ENCODE assay signal across 29 cellular contexts in the genomic region with DNA sequence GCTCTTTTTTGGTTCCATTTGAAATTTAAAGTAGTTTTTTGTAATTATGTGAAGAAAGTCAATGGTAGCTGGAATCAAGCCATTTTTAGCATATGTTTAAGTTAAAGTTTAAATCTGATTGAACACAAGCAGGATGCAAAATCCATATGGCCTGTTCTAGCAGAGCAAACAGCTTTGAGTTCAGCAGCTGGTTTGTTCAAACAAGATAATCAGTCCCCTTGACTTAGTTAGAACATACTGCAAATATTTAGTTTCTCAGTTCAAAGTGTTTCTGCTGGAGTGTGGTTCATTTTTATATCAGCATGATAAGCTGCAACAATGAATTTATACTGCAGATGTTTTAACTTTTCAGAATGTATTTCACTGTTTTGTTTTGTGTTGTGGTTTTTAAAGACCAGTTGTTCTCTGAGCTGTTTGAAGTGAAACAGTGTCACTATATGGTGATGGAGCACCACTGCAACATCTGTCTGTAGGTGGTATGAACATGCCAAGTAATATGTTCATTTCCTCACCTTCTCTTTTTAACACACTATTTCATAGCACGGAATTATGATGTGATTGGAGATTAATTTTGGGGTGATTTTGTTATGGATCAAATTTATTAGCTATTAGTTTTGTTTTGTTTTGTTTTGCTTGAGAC.
DNase-seq lines count a peak whose midpoint lies in the region; ATAC-seq, FAIRE-seq and TF ChIP-seq lines count a peak whose summit lies in the region.
"Had no signal": no experiment of that assay in that cellular context is flagged by ENCODE, and none has a peak within 500 bp of the region (broad histone marks: within the 10 kb centered on the region; RNA-seq: fewer than 3 reads in every experiment).

No MANE protein-coding gene starts in this region.

- TF ChIP-seq CTCF in Loucy (conservative IDR thresholded peaks at IDR 0.05; ENCODE audit: low read length), result peak; percentile 49
- TF ChIP-seq CTCF in SK-N-SH (IDR thresholded peaks at IDR 0.05), result no peak
- TF ChIP-seq CTCF in HepG2 (CRISPR knock-in tag; IDR thresholded peaks at IDR 0.05), result peak; percentile 22; the same call in 1 of the 2 replicates
- TF ChIP-seq CTCF in hepatocyte (IDR thresholded peaks at IDR 0.05; ENCODE audit: poor library complexity), result no peak
- no peak for TF ChIP-seq CTCF in GM23338 (conservative IDR thresholded peaks at IDR 0.05; ENCODE audit: low read depth in 2 of 2)
- TF ChIP-seq CTCF in mesothelial cell of epicardium (IDR thresholded peaks at IDR 0.05; ENCODE audit: unreplicated experiment), result no peak

- no peaks in the 10 kb centered on the region for H3K36me3 Mint-ChIP-seq in GM23338 (ENCODE audit: low read depth)
- H3K36me3 Mint-ChIP-seq in mesothelial cell of epicardium, result no peaks in the 10 kb centered on the region
- H3K36me3 Mint-ChIP-seq: activated CD8-positive, alpha-beta memory T cell treated with anti-CD3 and anti-CD28 coated beads, Interleukin-2, amount 10 ng/mL, durations not matched to agents 7 days and 5 days; brain; natural killer cell had no signal

- H3K27me3 ChIP-seq in Loucy (ENCODE audit: insufficient read depth, low read length, poor library complexity, severe bottlenecking), result no peaks in the 10 kb centered on the region
- H3K27me3 ChIP-seq in SK-N-SH (ENCODE audit: insufficient read depth), result no peaks in the 10 kb centered on the region; the same call in 1 of the 2 replicates
- no peaks in the 10 kb centered on the region; a peak in 2 of 5 replicates for H3K27me3 ChIP-seq in HepG2 (ENCODE audit: control insufficient read depth in 1 of 2, insufficient read depth in 2 of 2, low read length in 2 of 2)
- no peaks in the 10 kb centered on the region for H3K27me3 ChIP-seq in hepatocyte
- H3K27me3 ChIP-seq in GM23338 (ENCODE audit: insufficient read depth), result no peaks in the 10 kb centered on the region
- H3K27me3 ChIP-seq: adrenal gland, dorsolateral prefrontal cortex had no signal

- POLR2A ChIA-PET in SK-N-SH (lab: Yijun Ruan, JAX) (no interaction called here), HepG2 (lab: Yijun Ruan, JAX) (no interaction called here)

- no peaks in the 10 kb centered on the region for H4K20me1 ChIP-seq in Loucy (ENCODE audit: insufficient read depth, low read length, poor library complexity, severe bottlenecking)
- no peaks in the 10 kb centered on the region for H4K20me1 ChIP-seq in SK-N-SH (ENCODE audit: insufficient read depth)
- H4K20me1 ChIP-seq in HepG2 (ENCODE audit: insufficient read depth, low read length), result no peaks in the 10 kb centered on the region
- H4K20me1 ChIP-seq in hepatocyte (ENCODE audit: insufficient read depth, poor library complexity, severe bottlenecking), result no peaks in the 10 kb centered on the region
- no peaks in the 10 kb centered on the region for H4K20me1 ChIP-seq in GM23338 (replicated peaks; ENCODE audit: insufficient read depth)

- no peak overlapping the region for H3K9ac ChIP-seq in Loucy (ENCODE audit: low read depth, low read length, poor library complexity, severe bottlenecking)
- no peak overlapping the region for H3K9ac ChIP-seq in SK-N-SH
- H3K9ac ChIP-seq in HepG2 (ENCODE audit: insufficient read depth, low read depth, low read length), result no peak overlapping the region

- no peak overlapping the region for H2AFZ ChIP-seq in Loucy (ENCODE audit: low read length)
- no peak overlapping the region for H2AFZ ChIP-seq in SK-N-SH (ENCODE audit: low read depth)
- H2AFZ ChIP-seq in HepG2 (ENCODE audit: low read length), result no peak overlapping the region
- no peak overlapping the region for H2AFZ ChIP-seq in hepatocyte
- no peak overlapping the region for H2AFZ ChIP-seq in GM23338

- WGBS in SK-N-SH (ENCODE audit: low lambda C conversion rate), result 26% methylated on average over 1 of the region's 1 CpG
- whole genome bisulfite sequencing in HepG2 (ENCODE audit: low lambda C conversion rate), result 0% methylated on average over 1 of the region's 1 CpG
- 46% methylated on average over 1 of the region's 1 CpG for WGBS in hepatocyte (ENCODE audit: low lambda C conversion rate, missing lambda C conversion rate)

- no peak overlapping the region for H3K4me2 ChIP-seq in Loucy (ENCODE audit: low read depth, low read length, poor library complexity, severe bottlenecking)
- H3K4me2 ChIP-seq in SK-N-SH, result no peak overlapping the region
- H3K4me2 ChIP-seq in HepG2 (ENCODE audit: low read depth, low read length), result 0 out of 2 replicates have a peak overlapping the region, but pooled peaks have one; percentile 24
- no peak overlapping the region for H3K4me2 ChIP-seq in hepatocyte
- no peak overlapping the region for H3K4me2 ChIP-seq in GM23338

- CTCF ChIA-PET in SK-N-SH (lab: Yijun Ruan, JAX) (interaction anchor here (1.0 to 1.7 kb wide), 6 partner anchors 9 to 239 kb away, joined by 4 to 5 read pairs (median 4); a partner anchor contains a TSS), HepG2 (lab: Yijun Ruan, JAX; ENCODE audit: low intra/inter-chr PET ratio, low total read pairs) (no interaction called here)

- H3K9me3 Mint-ChIP-seq in GM23338, result no peaks in the 10 kb centered on the region
- H3K9me3 Mint-ChIP-seq in mesothelial cell of epicardium, result no peaks in the 10 kb centered on the region
- H3K9me3 Mint-ChIP-seq: activated T-cell treated with anti-CD3 and anti-CD28 coated beads, Interleukin-2, amount 50 U/mL, for 72 hours; HFFc6 had no signal

- H3K36me3 ChIP-seq in Loucy (ENCODE audit: insufficient read depth, low read length), result no peaks in the 10 kb centered on the region
- H3K36me3 ChIP-seq in SK-N-SH (replicated peaks in 1 of 2; ENCODE audit: control insufficient read depth in 1 of 2, insufficient read depth in 2 of 2, low read length in 1 of 2), result no peaks in the 10 kb centered on the region
- no peaks in the 10 kb centered on the region for H3K36me3 ChIP-seq in HepG2 (replicated peaks in 1 of 2; ENCODE audit: control insufficient read depth in 1 of 2, insufficient read depth in 2 of 2, low read length in 2 of 2)
- no peaks in the 10 kb centered on the region for H3K36me3 ChIP-seq in hepatocyte (replicated peaks; ENCODE audit: insufficient read depth, low read depth)
- H3K36me3 ChIP-seq in GM23338 (ENCODE audit: insufficient read depth), result no peaks in the 10 kb centered on the region

- H3K9me2 ChIP-seq in Loucy (replicated peaks; ENCODE audit: low read depth, low read length) (no peaks in the 10 kb centered on the region), SK-N-SH (no peaks in the 10 kb centered on the region), hepatocyte (replicated peaks; ENCODE audit: insufficient read depth) (no peaks in the 10 kb centered on the region), GM23338 (ENCODE audit: insufficient read depth) (no peaks in the 10 kb centered on the region)

- intact Hi-C loops in HepG2 (cut with micrococcal nuclease; ENCODE audit: unreplicated experiment), result loop anchor here (1.0 kb wide), 1 partner anchor 69 kb away; no protein-coding TSS in a partner anchor

- peak; percentile 98 for ATAC-seq in HepG2
- ATAC-seq in GM23338, result no peak
- ATAC-seq: activated CD8-positive, alpha-beta memory T cell treated with anti-CD3 and anti-CD28 coated beads, Interleukin-2, amount 10 ng/mL, durations not matched to agents 7 days and 5 days; activated T-cell treated with anti-CD3 and anti-CD28 coated beads, Interleukin-2, amount 50 U/mL, for 72 hours; natural killer cell; PC-3 had no signal

- H3K79me2 ChIP-seq in Loucy (ENCODE audit: insufficient read depth, low read length) (no peaks in the 10 kb centered on the region), SK-N-SH (ENCODE audit: insufficient read depth) (no peaks in the 10 kb centered on the region), HepG2 (ENCODE audit: insufficient read depth, low read length) (no peaks in the 10 kb centered on the region), hepatocyte (no peaks in the 10 kb centered on the region), GM23338 (replicated peaks; ENCODE audit: insufficient read depth) (no peaks in the 10 kb centered on the region)

- H3K9me3 ChIP-seq in Loucy (ENCODE audit: insufficient read depth, low read depth, low read length) (no peaks in the 10 kb centered on the region), SK-N-SH (no peaks in the 10 kb centered on the region), HepG2 (ENCODE audit: low read length) (no peaks in the 10 kb centered on the region), hepatocyte (ENCODE audit: low read depth) (no peaks in the 10 kb centered on the region)
- H3K9me3 ChIP-seq: adrenal gland had no signal

- H3K27ac ChIP-seq in SK-N-SH (ENCODE audit: low read depth in 2 of 2, low read length in 1 of 2) (no peak overlapping the region), HepG2 (ENCODE audit: extremely low read length, insufficient read depth, low read length) (no peak overlapping the region), hepatocyte (no peak overlapping the region), GM23338 (ENCODE audit: low read depth) (no peak overlapping the region)
- H3K27ac ChIP-seq: adrenal gland, HL-60 had no signal

- H3K4me3 Mint-ChIP-seq in GM23338, result no peak overlapping the region
- no peak overlapping the region for H3K4me3 Mint-ChIP-seq in mesothelial cell of epicardium
- H3K4me3 Mint-ChIP-seq: activated CD8-positive, alpha-beta memory T cell treated with anti-CD3 and anti-CD28 coated beads, Interleukin-2, amount 10 ng/mL, durations not matched to agents 7 days and 5 days; activated T-cell treated with anti-CD3 and anti-CD28 coated beads, Interleukin-2, amount 50 U/mL, for 72 hours; brain; HFFc6; natural killer cell had no signal

- TF ChIP-seq EP300 in SK-N-SH (IDR thresholded peaks at IDR 0.05; ENCODE audit: borderline replicate concordance in 1 of 2, low read depth in 1 of 2, low read length in 1 of 2) (no peak), HepG2 (IDR thresholded peaks at IDR 0.05; ENCODE audit: low read depth in 2 of 2, low read length in 2 of 2) (peak in 1 of 2 experiments; percentile 84; a peak in 2 of 4 replicates), HepG2 (CRISPR knock-in tag; IDR thresholded peaks at IDR 0.05; ENCODE audit: borderline replicate concordance) (no peak)

- BruUV-seq in HepG2 (replicated peaks; lab: Mats Ljungman, UMichigan), result no TSS peak

- TF ChIP-seq POLR2A in HepG2 (IDR thresholded peaks at IDR 0.05; ENCODE audit: insufficient read depth in 1 of 2, low read depth in 2 of 2, low read length in 2 of 2), result no peak

- H3K27ac Mint-ChIP-seq in GM23338 (no peak overlapping the region), mesothelial cell of epicardium (no peak overlapping the region)
- H3K27ac Mint-ChIP-seq: activated CD8-positive, alpha-beta memory T cell treated with anti-CD3 and anti-CD28 coated beads, Interleukin-2, amount 10 ng/mL, durations not matched to agents 7 days and 5 days; activated T-cell treated with anti-CD3 and anti-CD28 coated beads, Interleukin-2, amount 50 U/mL, for 72 hours; brain; HFFc6; natural killer cell had no signal

- peak; percentile 86 for FAIRE-seq in HepG2 (lab: Jason Lieb, UNC)
- FAIRE-seq: islet of Langerhans had no signal

- DNase-seq in DMS53 (lab: John Stamatoyannopoulos, UW), result peak; percentile 76
- DNase-seq in SK-N-SH, result no peak
- peak; percentile 73 for DNase-seq in HepG2 (ENCODE audit: low spot score)
- no peak for DNase-seq in hepatocyte (ENCODE audit: low spot score)
- no peak for DNase-seq in GM23338 (ENCODE audit: low spot score)
- no peak for DNase-seq in mesothelial cell of epicardium (ENCODE audit: low spot score in 2 of 2, unreplicated experiment in 2 of 2)
- DNase-seq in hepatic stellate cell (ENCODE audit: low spot score), result no peak
- DNase-seq: ACHN; activated CD8-positive, alpha-beta memory T cell treated with anti-CD3 and anti-CD28 coated beads, Interleukin-2, amount 10 ng/mL, durations not matched to agents 7 days and 5 days; activated naive CD4-positive, alpha-beta T cell; activated T-cell treated with anti-CD3 and anti-CD28 coated beads, Interleukin-2, amount 50 U/mL, for 72 hours; adrenal gland; cerebellar nuclear complex; dorsolateral prefrontal cortex; HFFc6; Kasumi-1; midbrain; natural killer cell; NCI-H1048; NCI-H2029; NCI-H2227 treated with DMSO at 0.1 percent for 48 hours; PC-3; stimulated activated CD4-positive, alpha-beta T cell treated with anti-CD3 and anti-CD28 coated beads, Interleukin-4, amount 100 ng/mL, for 1 hour; substantia nigra; T-helper 9 cell had no signal

- H3F3A ChIP-seq in Loucy (ENCODE audit: low read depth) (no peaks in the 10 kb centered on the region), SK-N-SH (replicated peaks; ENCODE audit: insufficient read depth) (no peaks in the 10 kb centered on the region), GM23338 (replicated peaks; ENCODE audit: low read depth) (no peaks in the 10 kb centered on the region)

- no peak overlapping the region for H3K4me3 ChIP-seq in Loucy (ENCODE audit: low read length, poor library complexity, severe bottlenecking)
- no peak overlapping the region for H3K4me3 ChIP-seq in SK-N-SH (ENCODE audit: low read depth in 2 of 2, low read length in 1 of 2)
- no peak overlapping the region for H3K4me3 ChIP-seq in HepG2 (replicated peaks in 1 of 3; ENCODE audit: insufficient read depth in 1 of 3, low read depth in 2 of 3, low read length in 3 of 3)
- H3K4me3 ChIP-seq in hepatocyte, result no peak overlapping the region
- H3K4me3 ChIP-seq in GM23338, result no peak overlapping the region
- H3K4me3 ChIP-seq: adrenal gland, dorsolateral prefrontal cortex had no signal

- peaks cover 6% of the 10 kb centered on the region for H3K4me1 ChIP-seq in Loucy (ENCODE audit: insufficient read depth, low read length, poor library complexity, severe bottlenecking)
- peaks cover 0 to 20% of the 10 kb centered on the region in 2 experiments; a peak in 2 of 4 replicates for H3K4me1 ChIP-seq in SK-N-SH (ENCODE audit: control insufficient read depth in 1 of 2, insufficient read depth in 2 of 2, low read depth in 1 of 2, low read length in 1 of 2)
- peaks cover 16% of the 10 kb centered on the region for H3K4me1 ChIP-seq in HepG2 (ENCODE audit: insufficient read depth, low read length)
- H3K4me1 ChIP-seq in hepatocyte (ENCODE audit: insufficient read depth), result peaks cover 6% of the 10 kb centered on the region
- no peaks in the 10 kb centered on the region for H3K4me1 ChIP-seq in GM23338 (ENCODE audit: insufficient read depth)
- H3K4me1 ChIP-seq: adrenal gland had no signal

- in situ Hi-C loops in HepG2 (cut with HindIII; ENCODE audit: extremely low pct_ligation_motif_present, low pct_unique_long_range_greater_than_20kb), result no loop called here

- TF ChIP-seq RAD21 in SK-N-SH (IDR thresholded peaks at IDR 0.05; ENCODE audit: low read length) (peak; percentile 30; the same call in 1 of the 2 replicates), HepG2 (CRISPR knock-in tag; IDR thresholded peaks at IDR 0.05) (no peak)

- H3K27me3 Mint-ChIP-seq in GM23338 (ENCODE audit: insufficient read depth, low read depth, poor library complexity), result no peaks in the 10 kb centered on the region
- H3K27me3 Mint-ChIP-seq in mesothelial cell of epicardium (ENCODE audit: low read depth), result no peaks in the 10 kb centered on the region

- no peaks in the 10 kb centered on the region for H3K4me1 Mint-ChIP-seq in GM23338
- H3K4me1 Mint-ChIP-seq in mesothelial cell of epicardium, result peaks cover 18% of the 10 kb centered on the region
- H3K4me1 Mint-ChIP-seq: activated CD8-positive, alpha-beta memory T cell treated with anti-CD3 and anti-CD28 coated beads, Interleukin-2, amount 10 ng/mL, durations not matched to agents 7 days and 5 days; natural killer cell had no signal

Comparison
In these comparisons a context has a peak if more than half of its experiments do, and no peak if none do; other contexts are left out.
1. DNase-seq: peak in DMS53 (single experiment) and HepG2 (single experiment); none in SK-N-SH (single experiment), hepatocyte (single experiment), GM23338 (single experiment), mesothelial cell of epicardium (0 of 2) and hepatic stellate cell (single experiment).
2. CTCF ChIP-seq: peak in Loucy (single experiment) and HepG2 (single experiment); none in SK-N-SH (single experiment), hepatocyte (single experiment), GM23338 (0 of 2) and mesothelial cell of epicardium (single experiment).